Comparison of ENCODE assay signal across 17 cellular contexts in the genomic region with DNA sequence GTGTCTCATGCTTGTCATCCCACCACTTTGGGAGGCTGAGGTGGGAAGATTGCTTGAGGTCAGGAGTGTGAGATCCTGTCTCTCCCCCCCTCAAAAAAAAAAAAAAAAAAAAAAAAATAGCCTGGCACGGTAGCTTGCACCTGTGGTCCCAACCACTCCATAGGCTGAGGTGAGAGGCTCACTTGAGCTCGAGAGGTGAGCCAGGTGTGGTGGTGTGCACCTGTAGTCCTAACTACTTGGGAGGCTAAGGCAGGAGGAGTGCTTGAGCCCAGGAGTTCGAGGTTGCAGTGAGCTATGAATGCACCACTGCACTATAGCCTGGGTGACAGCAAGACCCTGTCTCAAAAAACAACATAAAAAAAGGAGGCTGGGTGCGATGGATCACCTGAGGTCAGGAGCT.
"Had no signal": no experiment of that assay in that cellular context is flagged by ENCODE, and none has a peak within 500 bp of the region (broad histone marks: within the 10 kb centered on the region; RNA-seq: fewer than 3 reads in every experiment).

No MANE protein-coding gene starts in this region.

- H3K27ac ChIP-seq: brain microvascular endothelial cell, coronary artery, esophagus muscularis mucosa, pancreas, suprapubic skin had no signal

- H3K9me3 Mint-ChIP-seq: activated CD8-positive, alpha-beta T cell treated with anti-CD3 and anti-CD28 coated beads for 36 hours; activated naive CD4-positive, alpha-beta T cell treated with anti-CD3 and anti-CD28 coated beads, Interleukin-2, amount 50 U/mL, for 72 hours; activated T-cell treated with anti-CD3 and anti-CD28 coated beads, Interleukin-2, amount 50 U/mL, for 72 hours; central memory CD8-positive, alpha-beta T cell; type B pancreatic cell had no signal

- DNase-seq: activated CD4-positive, alpha-beta T cell treated with anti-CD3 and anti-CD28 coated beads for 1 hour; activated CD8-positive, alpha-beta T cell treated with anti-CD3 and anti-CD28 coated beads for 36 hours; activated gamma-delta T cell; activated T-cell treated with anti-CD3 and anti-CD28 coated beads, Interleukin-2, amount 50 U/mL, for 72 hours; anterior cingulate cortex; brain microvascular endothelial cell; islet precursor cell; pancreas; retina; stimulated activated CD4-positive, alpha-beta T cell treated with anti-CD3 and anti-CD28 coated beads, Interleukin-2, amount 100 ng/mL, for 48 hours; stimulated activated naive CD4-positive, alpha-beta T cell treated with Interleukin-2 at 50 U/mL for 16 hours had no signal

- H3K9me3 ChIP-seq: esophagus muscularis mucosa, pancreas, suprapubic skin had no signal

- H3K27ac Mint-ChIP-seq: activated CD8-positive, alpha-beta T cell treated with anti-CD3 and anti-CD28 coated beads for 36 hours; activated T-cell treated with anti-CD3 and anti-CD28 coated beads, Interleukin-2, amount 50 U/mL, for 72 hours had no signal

- H3K27me3 Mint-ChIP-seq: activated CD8-positive, alpha-beta T cell treated with anti-CD3 and anti-CD28 coated beads for 36 hours; central memory CD8-positive, alpha-beta T cell; type B pancreatic cell had no signal

- H3K27me3 ChIP-seq: brain microvascular endothelial cell, esophagus muscularis mucosa, pancreas, suprapubic skin had no signal

- ATAC-seq: activated CD8-positive, alpha-beta T cell treated with anti-CD3 and anti-CD28 coated beads for 36 hours; activated naive CD4-positive, alpha-beta T cell treated with anti-CD3 and anti-CD28 coated beads, Interleukin-2, amount 50 U/mL, for 72 hours; activated T-cell treated with anti-CD3 and anti-CD28 coated beads, Interleukin-2, amount 50 U/mL, for 72 hours; pancreas had no signal

- H3K4me3 ChIP-seq: coronary artery, esophagus muscularis mucosa, pancreas, suprapubic skin had no signal

- H3K4me1 ChIP-seq: pancreas had no signal

- H3K4me3 Mint-ChIP-seq: activated CD8-positive, alpha-beta T cell treated with anti-CD3 and anti-CD28 coated beads for 36 hours; activated T-cell treated with anti-CD3 and anti-CD28 coated beads, Interleukin-2, amount 50 U/mL, for 72 hours; central memory CD8-positive, alpha-beta T cell; type B pancreatic cell had no signal
